Comparison of ENCODE assay signal across 16 cellular contexts in the genomic region with DNA sequence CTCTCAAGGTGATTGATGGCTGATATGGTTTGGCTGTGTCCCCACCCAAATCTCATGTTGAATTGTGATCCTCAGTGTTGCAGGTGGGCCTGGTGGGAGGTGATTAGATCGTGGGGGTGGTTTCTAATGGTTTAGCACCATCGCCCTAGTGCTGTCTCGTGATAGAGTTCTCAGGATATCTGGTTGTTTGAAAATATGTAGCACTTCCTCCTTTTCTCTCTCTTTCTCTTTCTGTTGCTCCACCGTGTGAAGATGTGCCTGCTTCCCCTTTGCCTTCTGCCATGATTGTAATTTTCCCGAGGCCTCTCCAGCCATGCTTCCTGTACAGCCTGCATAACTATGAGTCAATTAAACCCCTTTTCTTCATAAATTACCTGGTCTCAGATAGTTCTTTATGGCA.
"Had no signal": no experiment of that assay in that cellular context is flagged by ENCODE, and none has a peak within 500 bp of the region (broad histone marks: within the 10 kb centered on the region; RNA-seq: fewer than 3 reads in every experiment).

No MANE protein-coding gene starts in this region.

- DNase-seq: activated CD4-positive, alpha-beta T cell treated with anti-CD3 and anti-CD28 coated beads for 36 hours; activated CD8-positive, alpha-beta memory T cell treated with anti-CD3 and anti-CD28 coated beads, Interleukin-2, amount 50 U/mL, for 4 hours; activated CD8-positive, alpha-beta T cell treated with anti-CD3 and anti-CD28 coated beads for 36 hours; activated naive CD4-positive, alpha-beta T cell; aorta; foreskin keratinocyte; left colon; nucleus accumbens; right cardiac atrium; stimulated activated naive CD8-positive, alpha-beta T cell treated with anti-CD3 and anti-CD28 coated beads, Interleukin-15, Interleukin-2, amounts not matched to agents 100 U/mL and 50 U/mL, for 24 hours; upper lobe of left lung had no signal

- H3K4me3 ChIP-seq: breast epithelium, smooth muscle cell, suprapubic skin, upper lobe of left lung had no signal

- ATAC-seq: activated CD4-positive, alpha-beta T cell treated with anti-CD3 and anti-CD28 coated beads for 36 hours; activated CD8-positive, alpha-beta T cell treated with anti-CD3 and anti-CD28 coated beads for 36 hours; foreskin keratinocyte; left colon; natural killer cell treated with Interleukin-12 subunit alpha and Interleukin-12 subunit beta and Interleukin-15 and Interleukin-18, amount 100 ng/mL, for 72 hours; right cardiac atrium; stimulated activated naive CD8-positive, alpha-beta T cell treated with anti-CD3 and anti-CD28 coated beads, Interleukin-15, Interleukin-2, amounts not matched to agents 100 U/mL and 50 U/mL, for 24 hours had no signal

- H3K9me3 ChIP-seq: breast epithelium, upper lobe of left lung had no signal

- H3K27ac ChIP-seq: breast epithelium, foreskin keratinocyte, suprapubic skin, upper lobe of left lung, VCaP had no signal

- H3K27me3 ChIP-seq: breast epithelium, suprapubic skin, upper lobe of left lung had no signal

- H3K36me3 ChIP-seq: breast epithelium, suprapubic skin, upper lobe of left lung had no signal

- H3K4me2 ChIP-seq: smooth muscle cell had no signal

- H3K4me1 ChIP-seq: breast epithelium, foreskin keratinocyte, suprapubic skin, upper lobe of left lung had no signal
